26 cellular contexts compared by ENCODE assay signal in genomic region chr9:136683173-136683745, GRCh38. TPM values are rescaled to one million over a fixed set of nuclear protein-coding genes. Genes with fewer than 3 reads are reported as not detected.
"Had no signal": no experiment of that assay in that cellular context is flagged by ENCODE, and none has a peak within 500 bp of the region (broad histone marks: within the 10 kb centered on the region; RNA-seq: fewer than 3 reads in every experiment).

No MANE protein-coding gene starts in this region.

- DNase-seq: activated CD4-positive, alpha-beta T cell treated with anti-CD3 and anti-CD28 coated beads for 36 hours; activated CD4-positive, alpha-beta T cell treated with anti-CD3 and anti-CD28 coated beads, Interleukin-2, amount 10 ng/mL, durations not matched to agents 7 days and 5 days; activated CD4-positive, alpha-beta T cell treated with anti-CD3 and anti-CD28 coated beads, Interleukin-2, amount 50 U/mL, for 48 hours; activated CD8-positive, alpha-beta T cell treated with anti-CD3 and anti-CD28 coated beads, Interleukin-2, amount 10 ng/mL, durations not matched to agents 7 days and 5 days; activated gamma-delta T cell; activated naive CD4-positive, alpha-beta T cell treated with Interleukin-2 at 50 U/mL for 16 hours; activated naive CD8-positive, alpha-beta T cell treated with anti-CD3 and anti-CD28 coated beads, Interleukin-2, amount 10 ng/mL, durations not matched to agents 7 days and 5 days; activated T-cell treated with anti-CD3 and anti-CD28 coated beads, Interleukin-2, amount 50 U/mL, for 24 hours; adrenal gland; Karpas-422; MG63; NCI-H1092; NCI-H1436 treated with DMSO at 0.1 percent for 48 hours; NCI-H1694 treated with DMSO at 0.1 percent for 48 hours; NCI-H2029; NCI-H345; NCI-H524 treated with DMSO at 0.1 percent for 48 hours; PC-3; Peyer's patch; T1000 had no signal

- H3K36me3 ChIP-seq: adrenal gland, breast epithelium, MG63 had no signal

- H3K27ac ChIP-seq: body of pancreas, breast epithelium, Peyer's patch, RWPE1 had no signal

- H3K4me3 ChIP-seq: adrenal gland, body of pancreas, breast epithelium, MG63, Peyer's patch had no signal

- H3K9me3 ChIP-seq: adrenal gland, body of pancreas, breast epithelium, MG63, Peyer's patch had no signal

- ATAC-seq: activated CD4-positive, alpha-beta T cell treated with anti-CD3 and anti-CD28 coated beads for 36 hours; activated CD8-positive, alpha-beta T cell treated with anti-CD3 and anti-CD28 coated beads, Interleukin-2, amount 10 ng/mL, durations not matched to agents 7 days and 5 days; body of pancreas; PC-3; Right ventricle myocardium inferior had no signal

- H3K27me3 ChIP-seq: adrenal gland, body of pancreas, breast epithelium, MG63, Peyer's patch had no signal

RNA-seq across cellular contexts. Expression of gene DIPK1B, which starts 29.1 kb away (rescaled TPM):
- total RNA-seq: activated CD4-positive, alpha-beta T cell treated with anti-CD3 and anti-CD28 coated beads, Interleukin-2, amount 10 ng/mL, durations not matched to agents 7 days and 5 days had no signal

RNA-seq across cellular contexts. Expression of gene LCN10, which starts 59.5 kb away (rescaled TPM):
- total RNA-seq: activated CD4-positive, alpha-beta T cell treated with anti-CD3 and anti-CD28 coated beads, Interleukin-2, amount 10 ng/mL, durations not matched to agents 7 days and 5 days; astrocyte; NCI-H460; PC-3 had no signal
